11 cellular contexts compared by ENCODE assay signal in genomic region chr1:176783281-176783680, GRCh38.
"Had no signal": no experiment of that assay in that cellular context is flagged by ENCODE, and none has a peak within 500 bp of the region (broad histone marks: within the 10 kb centered on the region; RNA-seq: fewer than 3 reads in every experiment).

No MANE protein-coding gene starts in this region.

- H3K4me2 ChIP-seq: GM23338 had no signal

- H2AFZ ChIP-seq: GM23248, GM23338 had no signal

- H3K9me3 ChIP-seq: HAP-1 had no signal

- H3K9ac ChIP-seq: GM23248 had no signal

- H3K4me1 ChIP-seq: HAP-1 had no signal

- DNase-seq: GM23248, GOT3, H7, H9, HCEC 1CT, HFFc6 had no signal

- H3K36me3 ChIP-seq: HAP-1 had no signal

- H3K27ac ChIP-seq: GM23248 had no signal

- FAIRE-seq: H1, H54 had no signal

- H3K4me3 ChIP-seq: GM23248, GM23338, HAP-1 had no signal

- ATAC-seq: GM23338, HCT116 had no signal
